18 cellular contexts compared by ENCODE assay signal in genomic region chr13:27280009-27280646, GRCh38.
"Had no signal": no experiment of that assay in that cellular context is flagged by ENCODE, and none has a peak within 500 bp of the region (broad histone marks: within the 10 kb centered on the region; RNA-seq: fewer than 3 reads in every experiment).

No MANE protein-coding gene starts in this region.

- H3K4me3 ChIP-seq: lung, neural progenitor cell, pancreas, stomach, thoracic aorta had no signal

- H3K27me3 ChIP-seq: brain microvascular endothelial cell, neural progenitor cell, pancreas had no signal

- H3K9me3 ChIP-seq: pancreas, stomach, thoracic aorta had no signal

- H3K4me3 Mint-ChIP-seq: activated CD8-positive, alpha-beta memory T cell treated with anti-CD3 and anti-CD28 coated beads, Interleukin-2, amount 10 ng/mL, durations not matched to agents 7 days and 5 days; activated naive CD4-positive, alpha-beta T cell treated with anti-CD3 and anti-CD28 coated beads, Interleukin-2, amount 50 U/mL, for 24 hours; activated T-cell treated with anti-CD3 and anti-CD28 coated beads, Interleukin-2, amount 50 U/mL, for 24 hours; endodermal cell; neural progenitor cell had no signal

- H3K27ac Mint-ChIP-seq: activated CD8-positive, alpha-beta memory T cell treated with anti-CD3 and anti-CD28 coated beads, Interleukin-2, amount 10 ng/mL, durations not matched to agents 7 days and 5 days; activated naive CD4-positive, alpha-beta T cell treated with anti-CD3 and anti-CD28 coated beads, Interleukin-2, amount 50 U/mL, for 24 hours; activated T-cell treated with anti-CD3 and anti-CD28 coated beads, Interleukin-2, amount 50 U/mL, for 24 hours; endodermal cell; neural progenitor cell had no signal

- ATAC-seq: activated CD8-positive, alpha-beta memory T cell treated with anti-CD3 and anti-CD28 coated beads, Interleukin-2, amount 10 ng/mL, durations not matched to agents 7 days and 5 days; left colon; pancreas had no signal

- H3K36me3 ChIP-seq: brain microvascular endothelial cell, neural progenitor cell, pancreas, stomach, thoracic aorta had no signal

- DNase-seq: activated CD4-positive, alpha-beta T cell treated with anti-CD3 and anti-CD28 coated beads, Interleukin-2, amount 50 U/mL, for 1 hour; activated CD4-positive, CD25-positive, alpha-beta regulatory T cell; activated CD8-positive, alpha-beta memory T cell treated with anti-CD3 and anti-CD28 coated beads, Interleukin-2, amount 10 ng/mL, durations not matched to agents 7 days and 5 days; activated effector memory CD4-positive, alpha-beta T cell treated with Interleukin-2 at 50 U/mL for 16 hours; activated T-cell treated with anti-CD3 and anti-CD28 coated beads, Interleukin-2, amount 50 U/mL, for 24 hours; brain microvascular endothelial cell; endodermal cell; erythroblast; left colon; midbrain; pancreas; stimulated activated CD4-positive, alpha-beta T cell treated with anti-CD3 and anti-CD28 coated beads, Interleukin-15, amount 100 ng/mL, for 24 hours; stimulated activated CD4-positive, alpha-beta T cell treated with anti-CD3 and anti-CD28 coated beads, Interleukin-4, amount 100 ng/mL, for 24 hours; stomach had no signal

- H3K4me1 Mint-ChIP-seq: activated CD8-positive, alpha-beta memory T cell treated with anti-CD3 and anti-CD28 coated beads, Interleukin-2, amount 10 ng/mL, durations not matched to agents 7 days and 5 days; neural progenitor cell had no signal

- H3K36me3 Mint-ChIP-seq: activated CD8-positive, alpha-beta memory T cell treated with anti-CD3 and anti-CD28 coated beads, Interleukin-2, amount 10 ng/mL, durations not matched to agents 7 days and 5 days; activated naive CD4-positive, alpha-beta T cell treated with anti-CD3 and anti-CD28 coated beads, Interleukin-2, amount 50 U/mL, for 24 hours; neural progenitor cell had no signal

- H3K27me3 Mint-ChIP-seq: activated T-cell treated with anti-CD3 and anti-CD28 coated beads, Interleukin-2, amount 50 U/mL, for 24 hours had no signal

- H3K9me3 Mint-ChIP-seq: activated naive CD4-positive, alpha-beta T cell treated with anti-CD3 and anti-CD28 coated beads, Interleukin-2, amount 50 U/mL, for 24 hours; activated T-cell treated with anti-CD3 and anti-CD28 coated beads, Interleukin-2, amount 50 U/mL, for 24 hours; endodermal cell; neural progenitor cell had no signal
